In genomic region chr3:173058229-173058628, GRCh38 we compare ENCODE assay signal across 34 cellular contexts.
"Had no signal": no experiment of that assay in that cellular context is flagged by ENCODE, and none has a peak within 500 bp of the region (broad histone marks: within the 10 kb centered on the region; RNA-seq: fewer than 3 reads in every experiment).

No MANE protein-coding gene starts in this region.

- DNase-seq: Karpas-422, Kasumi-1, MG63, MM.1S, MV-4-11, NCI-H1048, NCI-H1092, NCI-H1092 treated with DMSO at 0.1 percent for 48 hours, NCI-H1105, NCI-H1105 treated with DMSO at 0.1 percent for 48 hours, NCI-H1417, NCI-H1417 treated with DMSO at 0.1 percent for 48 hours, NCI-H1436, NCI-H1436 treated with DMSO at 0.1 percent for 48 hours, NCI-H146, NCI-H1694, NCI-H1694 treated with DMSO at 0.1 percent for 48 hours, NCI-H187, NCI-H187 treated with DMSO at 0.1 percent for 48 hours, NCI-H1930, NCI-H2029, NCI-H2029 treated with DMSO at 0.1 percent for 48 hours, NCI-H2081, NCI-H2081 treated with DMSO at 0.1 percent for 48 hours, NCI-H2107, NCI-H2171, NCI-H2171 treated with DMSO at 0.1 percent for 48 hours, NCI-H2227 treated with DMSO at 0.1 percent for 48 hours, NCI-H226, NCI-H345, NCI-H446, NCI-H446 treated with DMSO at 0.1 percent for 48 hours, NCI-H510A, NCI-H510A treated with DMSO at 0.1 percent for 48 hours had no signal

- H3K36me3 ChIP-seq: MG63 had no signal

- H3K9me3 ChIP-seq: MG63 had no signal

- H3K4me3 ChIP-seq: MG63 had no signal
